In genomic region chr15:31484986-31485385, GRCh38 we compare ENCODE assay signal across 1 cellular context.
TF ChIP-seq lines count a peak whose summit lies in the region.

No MANE protein-coding gene starts in this region.

TF ChIP-seq in IMR-90, 13 proteins besides CTCF, POLR2A, EP300 and RAD21 (continued from another document):
- TF ChIP-seq FOS (IDR thresholded peaks at IDR 0.05; ENCODE audit: low read depth, low read length) (no peak), MAFK (IDR thresholded peaks at IDR 0.05; ENCODE audit: low read depth, low read length) (no peak), RFX5 (IDR thresholded peaks at IDR 0.05; ENCODE audit: low read depth, low read length) (no peak), USF2 (IDR thresholded peaks at IDR 0.05; ENCODE audit: low read depth, low read length) (no peak), MAZ (IDR thresholded peaks at IDR 0.05; ENCODE audit: borderline replicate concordance, low read depth, low read length) (no peak), MXI1 (IDR thresholded peaks at IDR 0.05; ENCODE audit: borderline replicate concordance, low read depth, low read length) (no peak), CEBPB (IDR thresholded peaks at IDR 0.05; ENCODE audit: low read depth, low read length) (no peak), NFE2L2 (IDR thresholded peaks at IDR 0.05; ENCODE audit: low read depth, low read length) (no peak), SMC3 (IDR thresholded peaks at IDR 0.05; ENCODE audit: low read depth, low read length) (no peak), RCOR1 (IDR thresholded peaks at IDR 0.05; ENCODE audit: insufficient replicate concordance, low read length) (no peak)
